ENCODE assay signal across 1 cellular context in the genomic region with DNA sequence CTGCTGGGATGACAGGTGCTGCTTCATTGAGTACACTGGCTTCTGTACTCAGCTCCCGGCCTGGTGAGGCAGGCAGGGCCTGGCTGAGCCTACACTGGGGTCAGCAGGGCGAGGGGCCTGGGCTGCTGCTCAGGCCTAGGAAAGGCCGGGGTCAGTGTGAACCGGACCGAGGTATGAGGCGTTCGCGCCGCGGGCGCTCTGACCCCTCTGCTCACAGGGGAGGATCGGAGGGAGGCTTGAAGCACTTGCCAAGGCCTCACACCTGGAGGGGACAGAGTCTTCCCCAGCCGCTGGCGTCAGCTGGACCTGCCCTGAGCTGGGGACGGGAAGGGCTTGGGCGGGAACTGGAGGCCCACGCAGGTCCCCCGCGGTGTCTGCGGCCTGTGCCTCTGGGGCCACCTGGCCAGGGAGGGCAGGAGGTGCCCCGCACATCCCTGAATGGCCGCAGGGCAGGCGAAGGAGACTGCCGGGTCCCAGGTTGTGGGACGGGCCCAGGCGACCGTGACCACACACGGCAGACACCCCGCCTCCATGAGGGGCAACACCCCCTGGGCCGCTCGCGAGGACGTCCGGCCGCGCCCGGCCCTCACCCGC.
TF ChIP-seq lines count a peak whose summit lies in the region.

No MANE protein-coding gene starts in this region.

TF ChIP-seq in GM23338, 12 proteins besides CTCF, POLR2A, EP300 and RAD21 (continued from another document):
- TF ChIP-seq ZNF462 (CRISPR knock-in tag; IDR thresholded peaks at IDR 0.05) (no peak), ETS1 (IDR thresholded peaks at IDR 0.05) (no peak), ZNF114 (CRISPR knock-in tag; IDR thresholded peaks at IDR 0.05) (no peak), STAT1 (IDR thresholded peaks at IDR 0.05; ENCODE audit: unreplicated experiment) (no peak), JUNB (IDR thresholded peaks at IDR 0.05; ENCODE audit: unreplicated experiment) (no peak), EZH2phosphoT487 (IDR thresholded peaks at IDR 0.05; ENCODE audit: unreplicated experiment) (no peak), ZNF331 (CRISPR knock-in tag; IDR thresholded peaks at IDR 0.05; ENCODE audit: low read depth) (no peak), POLR2AphosphoS5 (IDR thresholded peaks at IDR 0.05; ENCODE audit: low read depth) (no peak), CREB1 (CRISPR knock-in tag; IDR thresholded peaks at IDR 0.05; ENCODE audit: low read depth) (no peak)
